9 cellular contexts compared by ENCODE assay signal in genomic region chr10:21675157-21675796, GRCh38.
DNase-seq lines count a peak whose midpoint lies in the region; ATAC-seq and TF ChIP-seq lines count a peak whose summit lies in the region.
"Had no signal": no experiment of that assay in that cellular context is flagged by ENCODE, and none has a peak within 500 bp of the region (broad histone marks: within the 10 kb centered on the region; RNA-seq: fewer than 3 reads in every experiment).

No MANE protein-coding gene starts in this region.

- H3K36me3 ChIP-seq in SJSA1 (peaks cover 4% of the 10 kb centered on the region; the same call in 1 of the 2 replicates), mucosa of descending colon (ENCODE audit: low read depth) (no peaks in the 10 kb centered on the region)

- H3K27ac ChIP-seq in SJSA1, result no peak overlapping the region
- H3K27ac ChIP-seq: BLaER1 treated with 17β-estradiol and CSF1 and Interleukin-3, amounts not matched to agents 10 nM and 100 nM had no signal

- H3K27me3 ChIP-seq in SJSA1 (replicated peaks), result no peaks in the 10 kb centered on the region
- H3K27me3 ChIP-seq: BLaER1 treated with 17β-estradiol and CSF1 and Interleukin-3, amounts not matched to agents 10 nM and 100 nM had no signal

- peak; percentile 54 for ATAC-seq in HG02759 (IDR thresholded peaks at IDR 0.05; ENCODE audit: unreplicated experiment)
- ATAC-seq in mucosa of descending colon, result peak; percentile 69
- ATAC-seq in HG02588 (IDR thresholded peaks at IDR 0.05; ENCODE audit: unreplicated experiment), result no peak

- DNase-seq in NCI-H2029 treated with DMSO at 0.1 percent for 48 hours (lab: John Stamatoyannopoulos, UW) (peak; percentile 6), NCI-H2029 (lab: John Stamatoyannopoulos, UW) (no peak), SJSA1 (ENCODE audit: low read depth in 1 of 2, low spot score in 2 of 2) (peak; percentile 33 to 48), choroid plexus epithelial cell (ENCODE audit: low read depth) (peak; percentile 54), mucosa of descending colon (peak in 1 of 3 donors; percentile 58), NCI-H774 (lab: John Stamatoyannopoulos, UW) (no peak)

- H3K4me3 ChIP-seq in SJSA1 (no peak overlapping the region), choroid plexus epithelial cell (ENCODE audit: low read depth, low read length) (no peak overlapping the region), mucosa of descending colon (no peak overlapping the region)
- H3K4me3 ChIP-seq: BLaER1 treated with 17β-estradiol and CSF1 and Interleukin-3, amounts not matched to agents 10 nM and 100 nM had no signal

- H3K4me1 ChIP-seq in SJSA1 (replicated peaks), result no peaks in the 10 kb centered on the region
- H3K4me1 ChIP-seq in mucosa of descending colon (ENCODE audit: low read depth), result no peaks in the 10 kb centered on the region

- peak; percentile 81 for TF ChIP-seq CTCF in choroid plexus epithelial cell (conservative IDR thresholded peaks at IDR 0.05; ENCODE audit: low read depth, low read length)
- TF ChIP-seq CTCF in mucosa of descending colon (IDR thresholded peaks at IDR 0.05), result peak; percentile 70

- intact Hi-C loops in mucosa of descending colon (cut with DNase I, micrococcal nuclease), result no loop called here

- H3K9me3 ChIP-seq in SJSA1 (replicated peaks) (no peaks in the 10 kb centered on the region), mucosa of descending colon (no peaks in the 10 kb centered on the region)

Comparison
In these comparisons a context has a peak if more than half of its experiments do, and no peak if none do; other contexts are left out.
1. DNase-seq: peak in NCI-H2029 treated with DMSO at 0.1 percent for 48 hours (single experiment), SJSA1 (2 of 2) and choroid plexus epithelial cell (single experiment); none in NCI-H2029 (single experiment) and NCI-H774 (single experiment).